ENCODE assay signal across 13 cellular contexts in the genomic region with DNA sequence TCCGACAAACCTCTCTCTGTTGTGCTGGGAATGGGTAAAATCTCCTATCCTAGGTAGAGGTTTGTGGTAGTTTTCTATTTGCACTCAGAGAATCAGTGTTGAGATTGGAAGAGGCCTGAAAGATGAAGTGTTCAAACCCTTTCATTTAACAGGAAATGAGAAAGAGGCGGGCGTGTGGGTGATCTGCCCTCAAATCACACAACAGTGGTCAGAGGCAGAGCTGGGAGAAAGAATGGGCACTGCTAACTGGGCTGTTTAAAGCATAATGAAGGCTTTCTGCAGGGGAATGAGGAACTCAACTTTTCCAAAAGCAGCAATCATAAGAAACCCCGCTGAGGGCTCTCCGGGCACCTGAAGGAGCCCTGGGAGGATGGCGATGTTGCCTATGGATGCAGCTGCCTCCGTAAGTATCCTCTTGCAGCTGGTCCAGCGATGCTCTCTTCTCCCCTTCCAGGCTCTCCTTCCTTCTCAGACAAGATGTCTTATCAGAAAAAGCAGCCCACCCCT. TPM values are rescaled to one million over a fixed set of nuclear protein-coding genes. Genes with fewer than 3 reads are reported as not detected.
DNase-seq lines count a peak whose midpoint lies in the region; ATAC-seq and TF ChIP-seq lines count a peak whose summit lies in the region.
"Had no signal": no experiment of that assay in that cellular context is flagged by ENCODE, and none has a peak within 500 bp of the region (broad histone marks: within the 10 kb centered on the region; RNA-seq: fewer than 3 reads in every experiment).

No MANE protein-coding gene starts in this region.

- no peaks in the 10 kb centered on the region for H3K36me3 Mint-ChIP-seq in neural crest cell (ENCODE audit: low read depth)

- no peaks in the 10 kb centered on the region for H3K9me3 ChIP-seq in ES-I3 (ENCODE audit: control insufficient read depth, insufficient read depth, low read length)
- no peaks in the 10 kb centered on the region for H3K9me3 ChIP-seq in HUES6 (ENCODE audit: control insufficient read depth, insufficient read depth, low read depth, low read length)
- H3K9me3 ChIP-seq in ascending aorta = no peaks in the 10 kb centered on the region
- H3K9me3 ChIP-seq in BE2C = no peaks in the 10 kb centered on the region
- H3K9me3 ChIP-seq: psoas muscle had no signal

- DNase-seq in ascending aorta (ENCODE audit: low spot score in 2 of 2) (no peak), neural crest cell (ENCODE audit: low read depth, low spot score) (no peak), BE2C (no peak), T-helper 9 cell (no peak)
- DNase-seq: GF-D8, NCI-H510A treated with DMSO at 0.1 percent for 48 hours had no signal

- intact Hi-C loops in ascending aorta (cut with DNase I) = no loop called here

- H3K9me3 Mint-ChIP-seq in neural crest cell = no peaks in the 10 kb centered on the region

- H3K4me1 Mint-ChIP-seq in neural crest cell = peaks cover 11% of the 10 kb centered on the region

- H3K36me3 ChIP-seq in ES-I3 (ENCODE audit: insufficient read depth, low read length) (no peaks in the 10 kb centered on the region), HUES6 (ENCODE audit: control insufficient read depth, insufficient read depth, low read length) (no peaks in the 10 kb centered on the region), ascending aorta (no peaks in the 10 kb centered on the region), BE2C (no peaks in the 10 kb centered on the region)

- H3K27ac ChIP-seq in HUES6 (ENCODE audit: low read depth, low read length) (no peak overlapping the region), ascending aorta (peak overlapping the region in 1 of 2 donors; percentile 24)
- H3K27ac ChIP-seq: psoas muscle had no signal

- H3K4me3 ChIP-seq in HUES6 (ENCODE audit: low read depth, low read length) = peak overlapping the region; percentile 41
- H3K4me3 ChIP-seq in ascending aorta = peak overlapping the region; percentile 55 to 73
- H3K4me3 ChIP-seq in BE2C (ENCODE audit: low read depth, low read length) = no peak overlapping the region

- H3K9ac ChIP-seq in ES-I3 (ENCODE audit: low read depth, low read length) (peak overlapping the region; percentile 33; the same call in 1 of the 2 replicates), HUES6 (ENCODE audit: low read length) (no peak overlapping the region)

- no peak for TF ChIP-seq CTCF in ascending aorta (IDR thresholded peaks at IDR 0.05)
- TF ChIP-seq CTCF in neural crest cell (conservative IDR thresholded peaks at IDR 0.05) = no peak
- no peak for TF ChIP-seq CTCF in BE2C (IDR thresholded peaks at IDR 0.05; ENCODE audit: low read depth, low read length)

- H3K4me1 ChIP-seq in ES-I3 (ENCODE audit: insufficient read depth, low read length) = peaks cover 7% of the 10 kb centered on the region; the same call in 1 of the 2 replicates
- 0 out of 2 replicates have a peak, but pooled peaks cover 3% of the 10 kb centered on the region for H3K4me1 ChIP-seq in HUES6 (ENCODE audit: control insufficient read depth, insufficient read depth, low read length)
- peaks cover 7 to 13% of the 10 kb centered on the region in 2 donors for H3K4me1 ChIP-seq in ascending aorta
- H3K4me1 ChIP-seq in BE2C = no peaks in the 10 kb centered on the region

- H3K27me3 Mint-ChIP-seq in neural crest cell (ENCODE audit: low read depth) = peaks cover 80% of the 10 kb centered on the region

- ATAC-seq in GM21619 (IDR thresholded peaks at IDR 0.05; ENCODE audit: unreplicated experiment) = no peak
- no peak for ATAC-seq in HG02885 (IDR thresholded peaks at IDR 0.05; ENCODE audit: poor library complexity, unreplicated experiment)

- H3K27me3 ChIP-seq in HUES6 (ENCODE audit: control insufficient read depth, insufficient read depth, low read length) (peaks cover 83% of the 10 kb centered on the region), ascending aorta (no peaks in the 10 kb centered on the region), BE2C (peaks cover 61% of the 10 kb centered on the region)

- H3K27ac Mint-ChIP-seq in neural crest cell (ENCODE audit: unreplicated experiment) = no peak overlapping the region

- H3K4me3 Mint-ChIP-seq in neural crest cell = peak overlapping the region; percentile 79

RNA-seq across cellular contexts. Expression of a gene that starts 1.0 kb away (rescaled TPM):
- total RNA-seq in ascending aorta = not detected
- not detected in 2 replicates for total RNA-seq in neural crest cell
- polyA plus RNA-seq in BE2C (2012; ENCODE audit: insufficient read depth, insufficient read length, low read depth) = not detected
- total RNA-seq: fibroblast of villous mesenchyme, psoas muscle had no signal

RNA-seq across cellular contexts. Expression of a gene that starts 43.1 kb away (rescaled TPM):
- not detected for total RNA-seq in ascending aorta
- total RNA-seq in neural crest cell = not detected in 2 replicates
- polyA plus RNA-seq in BE2C (2012; ENCODE audit: insufficient read depth, insufficient read length, low read depth) = not detected
- total RNA-seq: fibroblast of villous mesenchyme, psoas muscle had no signal

RNA-seq across cellular contexts. Expression of a gene that starts 52.2 kb away (rescaled TPM):
- total RNA-seq in ascending aorta = not detected
- not detected in 2 replicates for total RNA-seq in neural crest cell
- not detected for polyA plus RNA-seq in BE2C (2012; ENCODE audit: insufficient read depth, insufficient read length, low read depth)
- total RNA-seq: fibroblast of villous mesenchyme, psoas muscle, temporal lobe had no signal
- polyA plus RNA-seq: psoas muscle had no signal

RNA-seq across cellular contexts. Expression of a gene that starts 57.3 kb away (rescaled TPM):
- not detected for total RNA-seq in ascending aorta
- not detected in 2 replicates for total RNA-seq in neural crest cell
- not detected for polyA plus RNA-seq in BE2C (2012; ENCODE audit: insufficient read depth, insufficient read length, low read depth)
- total RNA-seq: fibroblast of villous mesenchyme, psoas muscle, temporal lobe had no signal
- polyA plus RNA-seq: psoas muscle had no signal
